1 cellular context compared by ENCODE assay signal in the genomic region with DNA sequence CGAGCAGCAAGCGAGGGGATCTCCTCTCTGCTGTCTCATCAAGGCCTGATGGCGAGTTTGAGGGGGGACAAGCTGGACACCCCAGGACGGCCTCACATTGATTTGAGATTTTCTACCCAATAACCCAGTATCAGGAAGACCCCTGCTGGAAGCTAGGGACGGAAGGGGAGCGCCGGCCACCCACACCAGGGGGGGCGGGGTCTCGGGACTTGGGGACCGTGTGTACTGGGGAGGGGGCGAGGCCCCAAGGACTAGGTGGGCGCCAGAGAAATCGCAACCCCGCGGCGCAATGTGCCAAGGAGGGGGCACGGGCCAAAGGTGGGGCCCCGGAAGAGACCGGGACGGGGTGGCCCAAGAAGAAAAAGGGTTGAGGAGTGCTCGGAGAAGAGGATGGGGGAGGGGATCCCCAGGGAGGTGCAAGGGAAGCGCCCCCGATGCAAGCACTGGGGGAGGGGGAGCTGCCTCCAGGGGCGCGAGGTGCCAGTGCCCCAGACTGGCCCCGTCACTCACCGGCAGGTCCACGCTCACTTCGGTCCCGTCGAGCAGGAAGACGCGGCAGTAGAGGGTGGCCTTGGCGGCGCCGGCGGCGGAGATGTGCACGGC.
TF ChIP-seq lines count a peak whose summit lies in the region.

No MANE protein-coding gene starts in this region.

TF ChIP-seq in HCT116, 20 proteins besides CTCF, POLR2A, EP300 and RAD21 (continued from another document):
- TF ChIP-seq EZH2 (IDR thresholded peaks at IDR 0.05) (no peak), CEBPB (IDR thresholded peaks at IDR 0.05; ENCODE audit: low read depth) (no peak), SP1 (IDR thresholded peaks at IDR 0.05; ENCODE audit: low read depth) (no peak), SIN3A (IDR thresholded peaks at IDR 0.05; ENCODE audit: low read depth) (no peak), TCF7L2 (IDR thresholded peaks at IDR 0.05; ENCODE audit: borderline replicate concordance, extremely low read depth, insufficient read depth, insufficient read length) (no peak)
- TF ChIP-seq, protein P1, sequence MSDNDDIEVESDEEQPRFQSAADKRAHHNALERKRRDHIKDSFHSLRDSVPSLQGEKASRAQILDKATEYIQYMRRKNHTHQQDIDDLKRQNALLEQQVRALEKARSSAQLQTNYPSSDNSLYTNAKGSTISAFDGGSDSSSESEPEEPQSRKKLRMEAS (IDR thresholded peaks at IDR 0.05), result no peak
- TF ChIP-seq, protein P2, sequence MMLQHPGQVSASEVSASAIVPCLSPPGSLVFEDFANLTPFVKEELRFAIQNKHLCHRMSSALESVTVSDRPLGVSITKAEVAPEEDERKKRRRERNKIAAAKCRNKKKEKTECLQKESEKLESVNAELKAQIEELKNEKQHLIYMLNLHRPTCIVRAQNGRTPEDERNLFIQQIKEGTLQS (IDR thresholded peaks at IDR 0.05), result no peak
